ENCODE assay signal across 8 cellular contexts in the genomic region with DNA sequence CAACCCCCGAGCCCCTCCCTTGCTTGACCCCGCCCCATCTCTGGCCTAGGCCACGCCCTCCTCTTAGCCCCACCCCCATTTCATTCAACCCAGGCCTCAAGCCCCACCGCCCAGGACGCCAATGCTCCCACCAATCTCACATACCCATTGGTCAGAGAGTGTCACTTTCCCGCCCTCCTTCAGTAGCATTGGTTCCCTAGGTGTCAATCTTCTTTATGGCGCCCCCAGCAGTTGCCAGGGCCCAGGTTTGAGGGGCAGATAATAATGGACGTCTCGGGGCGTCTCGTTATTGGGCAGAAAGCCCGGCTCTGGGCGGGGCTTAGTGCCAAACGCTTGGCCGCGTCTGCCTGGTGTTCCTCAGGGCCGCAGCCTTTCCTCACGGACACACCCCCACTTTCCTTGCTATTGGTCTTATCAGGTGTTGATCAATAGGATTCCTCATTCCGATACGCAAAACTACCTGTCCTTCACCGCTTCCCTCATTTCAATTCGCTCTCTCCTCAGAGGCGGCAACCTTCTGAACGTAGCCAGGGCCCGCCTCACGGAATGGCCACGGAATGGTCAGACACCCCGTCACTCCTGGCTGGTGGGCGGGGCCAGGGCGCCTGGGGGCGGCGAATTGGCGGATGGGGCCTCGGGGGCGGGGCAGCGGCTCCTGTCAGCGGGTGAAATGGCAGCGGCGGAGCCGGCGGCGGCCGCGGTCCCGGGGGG. TPM values are rescaled to one million over a fixed set of nuclear protein-coding genes. Genes with fewer than 3 reads are reported as not detected.
DNase-seq lines count a peak whose midpoint lies in the region; ATAC-seq and TF ChIP-seq lines count a peak whose summit lies in the region.

TSS of gene EVI5L (plus strand) at position 658 of the 711 bp plus-strand sequence. CDS start 16,325 bp downstream, outside the sequence.

- peaks cover 0 to 28% (median 7%) of the 10 kb centered on the region in 11 experiments; a peak in 8 of 22 replicates for H4K20me1 ChIP-seq in BLaER1 treated with 17β-estradiol and CSF1 and Interleukin-3, amounts not matched to agents 10 nM and 100 nM

- intact Hi-C loops in left lung (cut with DNase I): no loop called here

- no peaks in the 10 kb centered on the region for H3K36me3 ChIP-seq in BLaER1 treated with 17β-estradiol and CSF1 and Interleukin-3, amounts not matched to agents 10 nM and 100 nM
- no peaks in the 10 kb centered on the region for H3K36me3 ChIP-seq in left lung

- H3K4me2 ChIP-seq in BLaER1 treated with 17β-estradiol and CSF1 and Interleukin-3, amounts not matched to agents 10 nM and 100 nM: peak within 1 kb of the TSS; percentile 74 to 94 (median 86)

- peak within 1 kb of the TSS; percentile 78 to 88 (median 86) for H3K9ac ChIP-seq in BLaER1 treated with 17β-estradiol and CSF1 and Interleukin-3, amounts not matched to agents 10 nM and 100 nM

- H3K27ac ChIP-seq in BLaER1 treated with 17β-estradiol and CSF1 and Interleukin-3, amounts not matched to agents 10 nM and 100 nM: peak within 1 kb of the TSS in 10 of 11 experiments; percentile 57 to 79 (median 67); a peak in 20 of 22 replicates
- H3K27ac ChIP-seq in left lung: peak within 1 kb of the TSS in 1 of 2 donors; percentile 78

- no peaks in the 10 kb centered on the region for H3K9me3 ChIP-seq in BLaER1 treated with 17β-estradiol and CSF1 and Interleukin-3, amounts not matched to agents 10 nM and 100 nM (replicated peaks in 1 of 11)
- no peaks in the 10 kb centered on the region for H3K9me3 ChIP-seq in left lung

- peak in 1 of 2 donors; percentile 10 for TF ChIP-seq CTCF in left lung (IDR thresholded peaks at IDR 0.05)

- peaks cover 0 to 10% (median 0%) of the 10 kb centered on the region in 11 experiments; a peak in 6 of 22 replicates for H3K27me3 ChIP-seq in BLaER1 treated with 17β-estradiol and CSF1 and Interleukin-3, amounts not matched to agents 10 nM and 100 nM
- H3K27me3 ChIP-seq in left lung: peaks cover 0 to 29% of the 10 kb centered on the region in 2 donors

- H3K4me1 ChIP-seq in BLaER1 treated with 17β-estradiol and CSF1 and Interleukin-3, amounts not matched to agents 10 nM and 100 nM: peaks cover 33 to 44% (median 40%) of the 10 kb centered on the region in 10 experiments
- peaks cover 7 to 39% of the 10 kb centered on the region in 2 donors for H3K4me1 ChIP-seq in left lung

- DNase-seq in NCI-H748 (lab: John Stamatoyannopoulos, UW; ENCODE audit: unreplicated experiment) (peak; percentile 99), dermis microvascular lymphatic vessel endothelial cell (ENCODE audit: low read depth in 2 of 2) (peak; percentile 100), left lung (peak; percentile 98)
- peak; percentile 99 for DNase-seq in activated CD4-positive, alpha-beta T cell treated with anti-CD3 and anti-CD28 coated beads, Interleukin-2, amount 50 U/mL, for 4 hours
- peak; percentile 99 for DNase-seq in stimulated activated CD4-positive, alpha-beta T cell treated with anti-CD3 and anti-CD28 coated beads, Interleukin-2, amount 100 ng/mL, for 4 hours (ENCODE audit: low read depth)

- peak within 1 kb of the TSS; percentile 74 to 90 (median 81) for H3K4me3 ChIP-seq in BLaER1 treated with 17β-estradiol and CSF1 and Interleukin-3, amounts not matched to agents 10 nM and 100 nM
- peak within 1 kb of the TSS; percentile 53 to 58 for H3K4me3 ChIP-seq in left lung

- ATAC-seq in GM19395 (IDR thresholded peaks at IDR 0.05; ENCODE audit: unreplicated experiment): peak; percentile 87
- ATAC-seq in HG03558 (IDR thresholded peaks at IDR 0.05; ENCODE audit: extremely low read depth, unreplicated experiment): peak; percentile 58
- ATAC-seq in left lung: peak; percentile 92

RNA-seq across cellular contexts. Expression of gene EVI5L, which starts in this region (rescaled TPM):
- total RNA-seq in dermis microvascular lymphatic vessel endothelial cell: 6.2 and 10.6 TPM in 2 replicates
- total RNA-seq in left lung: 10 to 100 TPM; 14.2 to 16.9 TPM
